Comparison of ENCODE assay signal across 12 cellular contexts in the genomic region with DNA sequence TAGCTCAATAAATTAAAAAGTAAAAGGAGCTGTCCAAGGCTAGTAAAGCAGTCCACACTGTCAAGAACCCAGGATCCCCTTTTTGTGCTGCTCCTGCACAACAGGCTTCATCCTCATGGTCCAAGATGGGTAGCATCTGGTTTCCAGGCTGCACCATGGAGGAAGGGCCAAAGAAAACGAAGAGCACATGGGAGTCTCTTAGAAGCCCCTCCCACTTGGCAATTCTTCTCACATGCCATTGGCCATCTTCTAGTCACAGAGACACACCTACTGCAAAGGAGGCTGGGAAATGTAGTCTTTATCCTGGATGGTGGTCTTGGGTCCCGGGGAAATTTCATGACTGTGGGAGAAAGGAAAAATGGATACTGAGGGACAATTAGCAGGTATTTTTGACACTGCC. TPM values are rescaled to one million over a fixed set of nuclear protein-coding genes. Genes with fewer than 3 reads are reported as not detected.
DNase-seq lines count a peak whose midpoint lies in the region; ATAC-seq and TF ChIP-seq lines count a peak whose summit lies in the region.
"Had no signal": no experiment of that assay in that cellular context is flagged by ENCODE, and none has a peak within 500 bp of the region (broad histone marks: within the 10 kb centered on the region; RNA-seq: fewer than 3 reads in every experiment).

No MANE protein-coding gene starts in this region.

- H3K4me3 Mint-ChIP-seq in chondrocyte (ENCODE audit: unreplicated experiment), result no peak overlapping the region
- H3K4me3 Mint-ChIP-seq: activated naive CD8-positive, alpha-beta T cell treated with anti-CD3 and anti-CD28 coated beads for 36 hours; IgD-negative memory B cell had no signal

- H3K27ac Mint-ChIP-seq in chondrocyte (ENCODE audit: unreplicated experiment), result peak overlapping the region; percentile 75
- H3K27ac Mint-ChIP-seq: activated naive CD8-positive, alpha-beta T cell treated with anti-CD3 and anti-CD28 coated beads for 36 hours; IgD-negative memory B cell had no signal

- H3K9ac ChIP-seq in subcutaneous abdominal adipose tissue (ENCODE audit: low read length in 5 of 5), result no peak overlapping the region
- H3K9ac ChIP-seq: BLaER1 had no signal

- no peaks in the 10 kb centered on the region for H3K9me3 ChIP-seq in subcutaneous abdominal adipose tissue (ENCODE audit: control insufficient read depth in 5 of 5, low read length in 5 of 5)
- H3K9me3 ChIP-seq: BLaER1 had no signal

- peaks cover 3% of the 10 kb centered on the region for H3K9me3 Mint-ChIP-seq in chondrocyte (ENCODE audit: low read depth)
- H3K9me3 Mint-ChIP-seq: IgD-negative memory B cell had no signal

- ATAC-seq in HG02623 (IDR thresholded peaks at IDR 0.05; ENCODE audit: unreplicated experiment), result no peak

- H3K27me3 ChIP-seq in subcutaneous abdominal adipose tissue (ENCODE audit: control insufficient read depth in 5 of 5, insufficient read depth in 4 of 5, low read length in 5 of 5), result no peaks in the 10 kb centered on the region
- H3K27me3 ChIP-seq: BLaER1 had no signal

- in situ Hi-C loops in GM13977 (cut with MboI; ENCODE audit: low pct_unique_long_range_greater_than_20kb, low sequenced_read_pairs, unreplicated experiment), result no loop called here

- no peaks in the 10 kb centered on the region for H3K27me3 Mint-ChIP-seq in chondrocyte (ENCODE audit: low read depth)

- peaks cover 4% of the 10 kb centered on the region for H3K4me1 Mint-ChIP-seq in chondrocyte (ENCODE audit: low read depth)

- H3K4me1 ChIP-seq in subcutaneous abdominal adipose tissue (ENCODE audit: control insufficient read depth in 5 of 5, insufficient read depth in 5 of 5, low read length in 5 of 5), result peaks cover 0 to 23% (median 6%) of the 10 kb centered on the region in 5 donors
- H3K4me1 ChIP-seq: BLaER1 had no signal

- peak overlapping the region; percentile 38 for H3K27ac ChIP-seq in subcutaneous abdominal adipose tissue (ENCODE audit: low read depth, low read length)
- H3K27ac ChIP-seq: BLaER1 had no signal

- H3K36me3 ChIP-seq in subcutaneous abdominal adipose tissue (ENCODE audit: control insufficient read depth in 5 of 5, insufficient read depth in 5 of 5, low read length in 5 of 5), result peaks cover 0 to 4% (median 0%) of the 10 kb centered on the region in 5 donors
- H3K36me3 ChIP-seq: BLaER1 had no signal

- no peaks in the 10 kb centered on the region for H3K36me3 Mint-ChIP-seq in chondrocyte (ENCODE audit: low read depth)
- H3K36me3 Mint-ChIP-seq: activated naive CD8-positive, alpha-beta T cell treated with anti-CD3 and anti-CD28 coated beads for 36 hours; IgD-negative memory B cell had no signal

- peak overlapping the region in 1 of 5 donors; percentile 15 for H3K4me3 ChIP-seq in subcutaneous abdominal adipose tissue (ENCODE audit: low read depth in 1 of 5, low read length in 5 of 5)
- H3K4me3 ChIP-seq: BLaER1 had no signal

- TF ChIP-seq CTCF in chondrocyte (IDR thresholded peaks at IDR 0.05) (no peak), GM13977 (IDR thresholded peaks at IDR 0.05; ENCODE audit: extremely low read depth, insufficient read depth, missing control alignments) (no peak)

- peak; percentile 25 for DNase-seq in NCI-H748 (lab: John Stamatoyannopoulos, UW; ENCODE audit: unreplicated experiment)
- no peak for DNase-seq in NCI-H748 treated with DMSO at 0.1 percent for 48 hours (lab: John Stamatoyannopoulos, UW)
- peak; percentile 30 for DNase-seq in MV-4-11 (lab: John Stamatoyannopoulos, UW)
- DNase-seq in chondrocyte (ENCODE audit: low spot score), result no peak
- no peak for DNase-seq in GM13977 (ENCODE audit: low spot score)
- no peak for DNase-seq in NCI-H1436 treated with DMSO at 0.1 percent for 48 hours (lab: John Stamatoyannopoulos, UW)
- DNase-seq: activated naive CD8-positive, alpha-beta T cell treated with anti-CD3 and anti-CD28 coated beads for 36 hours; stimulated activated CD8-positive, alpha-beta memory T cell treated with anti-CD3 and anti-CD28 coated beads, Interleukin-4, amount 100 ng/mL, for 48 hours had no signal

RNA-seq across cellular contexts. Expression of gene PRR5L, which starts 37.8 kb away (rescaled TPM):
- 47.8 to 72.4 TPM (median 50.7 TPM) in 3 replicates for total RNA-seq in chondrocyte

RNA-seq across cellular contexts. Expression of gene COMMD9, which starts 44.7 kb away (rescaled TPM):
- total RNA-seq in chondrocyte, result 52.5 to 71.0 TPM (median 54.6 TPM) in 3 replicates

Comparison
In these comparisons a context has a peak if more than half of its experiments do, and no peak if none do; other contexts are left out.
1. DNase-seq: peak in NCI-H748 (single experiment) and MV-4-11 (single experiment); none in NCI-H748 treated with DMSO at 0.1 percent for 48 hours (single experiment), chondrocyte (single experiment), GM13977 (single experiment) and NCI-H1436 treated with DMSO at 0.1 percent for 48 hours (single experiment).